In the genomic region with DNA sequence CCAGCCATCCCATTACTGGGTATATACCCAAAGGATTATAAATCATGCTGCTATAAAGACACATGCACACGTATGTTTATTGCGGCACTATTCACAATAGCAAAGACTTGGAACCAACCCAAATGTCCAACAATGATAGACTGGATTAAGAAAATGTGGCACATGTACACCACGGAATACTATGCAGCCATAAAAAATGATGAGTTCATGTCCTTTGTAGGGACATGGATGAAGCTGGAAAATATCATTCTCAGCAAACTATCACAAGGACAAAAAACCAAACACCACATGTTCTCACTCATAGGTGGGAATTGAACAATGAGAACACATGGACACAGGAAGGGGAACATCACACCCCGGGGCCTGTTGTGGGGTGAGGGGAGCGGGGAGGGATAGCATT, we compare ENCODE assay signal across 7 cellular contexts. TPM values are rescaled to one million over a fixed set of nuclear protein-coding genes. Genes with fewer than 3 reads are reported as not detected.
"Had no signal": no experiment of that assay in that cellular context is flagged by ENCODE, and none has a peak within 500 bp of the region (broad histone marks: within the 10 kb centered on the region; RNA-seq: fewer than 3 reads in every experiment).

No MANE protein-coding gene starts in this region.

RNA-seq across cellular contexts. Expression of gene TMC2, which starts 29.9 kb away (rescaled TPM):
- total RNA-seq: GM23248, GM23338, H1, H4, H7, H9, HFFc6 had no signal
- polyA plus RNA-seq: GM23248, GM23338, H1 had no signal
